8 cellular contexts compared by ENCODE assay signal in genomic region chr1:207454046-207454964, GRCh38. TPM values are rescaled to one million over a fixed set of nuclear protein-coding genes. Genes with fewer than 3 reads are reported as not detected.
DNase-seq lines count a peak whose midpoint lies in the region; ATAC-seq and TF ChIP-seq lines count a peak whose summit lies in the region.

Gene CR2, plus strand, starts transcription at chr1:207454328. Its CDS starts 91 bp downstream, at chr1:207454419.

- H3K9me3 Mint-ChIP-seq in brain: no peaks in the 10 kb centered on the region

- H3K27ac Mint-ChIP-seq in brain: no peak within 1 kb of the TSS

- no peaks in the 10 kb centered on the region for H3K36me3 Mint-ChIP-seq in brain

- H3K4me3 Mint-ChIP-seq in brain: peak within 1 kb of the TSS; percentile 50 to 80 (median 76)

- peaks cover 12% of the 10 kb centered on the region for H3K4me1 Mint-ChIP-seq in brain

- peak; percentile 37 for TF ChIP-seq CTCF in C4-2B (conservative IDR thresholded peaks at IDR 0.05)
- peak in 1 of 2 experiments; percentile 47 for TF ChIP-seq CTCF in brain (conservative IDR thresholded peaks at IDR 0.05)

- peak; percentile 89 for TF ChIP-seq POLR2A in GM19099 (IDR thresholded peaks at IDR 0.05; ENCODE audit: extremely low read depth, insufficient read length, low read depth)

- ATAC-seq in HG03354 (IDR thresholded peaks at IDR 0.05; ENCODE audit: poor library complexity, severe bottlenecking, unreplicated experiment): peak; percentile 89

- peak; percentile 81 for DNase-seq in SW480 (ENCODE audit: low spot score)
- peak; percentile 37 for DNase-seq in kidney tubule cell (ENCODE audit: low spot score)
- peak; percentile 29 for DNase-seq in stimulated activated CD4-positive, alpha-beta T cell treated with anti-CD3 and anti-CD28 coated beads, Interleukin-2, amount 100 ng/mL, for 4 hours (ENCODE audit: low read depth)
- no peak for DNase-seq in GOT3 (lab: John Stamatoyannopoulos, UW)

- H3K27ac ChIP-seq in C4-2B: no peak within 1 kb of the TSS; the same call in 1 of the 2 replicates

- H3K27me3 Mint-ChIP-seq in brain: peaks cover 27% of the 10 kb centered on the region

RNA-seq across cellular contexts. Expression of gene CR2, which starts in this region (rescaled TPM):
- polyA plus RNA-seq in brain (ENCODE audit: insufficient read depth, low read depth, low replicate concordance): 0.17 TPM
